Comparison of ENCODE assay signal across 16 cellular contexts in genomic region chr2:174338626-174339570, GRCh38. TPM values are rescaled to one million over a fixed set of nuclear protein-coding genes. Genes with fewer than 3 reads are reported as not detected.
DNase-seq lines count a peak whose midpoint lies in the region; ATAC-seq and TF ChIP-seq lines count a peak whose summit lies in the region.
"Had no signal": no experiment of that assay in that cellular context is flagged by ENCODE, and none has a peak within 500 bp of the region (broad histone marks: within the 10 kb centered on the region; RNA-seq: fewer than 3 reads in every experiment).

No MANE protein-coding gene starts in this region.

- no peaks in the 10 kb centered on the region for H3K9me3 ChIP-seq in HUES48 (ENCODE audit: control insufficient read depth, insufficient read depth, low read length)
- H3K9me3 ChIP-seq in neural cell (ENCODE audit: low read length) = no peaks in the 10 kb centered on the region

- H3K36me3 Mint-ChIP-seq in activated CD4-positive, alpha-beta memory T cell treated with anti-CD3 and anti-CD28 coated beads, Interleukin-2, amount 10 ng/mL, durations not matched to agents 7 days and 5 days (ENCODE audit: low read depth) = peaks cover 10% of the 10 kb centered on the region

- H3K36me3 ChIP-seq in HUES48 (ENCODE audit: control insufficient read depth, insufficient read depth, low read length) (no peaks in the 10 kb centered on the region), neural cell (ENCODE audit: insufficient read depth, low read length) (no peaks in the 10 kb centered on the region)

- H3K27ac Mint-ChIP-seq in activated CD4-positive, alpha-beta memory T cell treated with anti-CD3 and anti-CD28 coated beads, Interleukin-2, amount 10 ng/mL, durations not matched to agents 7 days and 5 days = peak overlapping the region; percentile 26

- ATAC-seq in GM21367 (IDR thresholded peaks at IDR 0.05; ENCODE audit: unreplicated experiment) = no peak
- ATAC-seq in GM21526 (IDR thresholded peaks at IDR 0.05; ENCODE audit: low FRiP score, unreplicated experiment) = no peak
- ATAC-seq in GM18519 (IDR thresholded peaks at IDR 0.05; ENCODE audit: low FRiP score, unreplicated experiment) = no peak

- no peak for TF ChIP-seq RAD21 in neural cell (conservative IDR thresholded peaks at IDR 0.05)

- peak overlapping the region; percentile 46; the same call in 1 of the 2 replicates for H3K4me3 ChIP-seq in HUES48 (ENCODE audit: low read depth, low read length)
- peak overlapping the region; percentile 67 for H3K4me3 ChIP-seq in neural cell (ENCODE audit: low read length)
- H3K4me3 ChIP-seq: GM23248 had no signal

- peaks cover 38% of the 10 kb centered on the region for H3K79me2 ChIP-seq in neural cell (replicated peaks; ENCODE audit: insufficient read depth, low read length)

- peaks cover 100% of the 10 kb centered on the region for H3K27me3 ChIP-seq in HUES48 (ENCODE audit: control insufficient read depth, insufficient read depth, low read length)
- H3K27me3 ChIP-seq in neural cell (ENCODE audit: insufficient read depth, low read depth, low read length) = peaks cover 97% of the 10 kb centered on the region

- CTCF ChIA-PET in activated CD4-positive, alpha-beta memory T cell treated with anti-CD3 and anti-CD28 coated beads, Interleukin-2, amount 10 ng/mL, durations not matched to agents 7 days and 5 days (lab: Charles Lee) = no interaction called here

- no peak overlapping the region for H2AFZ ChIP-seq in neural cell (ENCODE audit: low read depth, low read length)
- H2AFZ ChIP-seq: GM23248 had no signal

- no peak for TF ChIP-seq CTCF in neural cell (IDR thresholded peaks at IDR 0.05; ENCODE audit: poor library complexity, severe bottlenecking)

- H3K9me2 ChIP-seq in neural cell (ENCODE audit: insufficient read depth, low read length) = no peaks in the 10 kb centered on the region

- H4K20me1 ChIP-seq in neural cell (ENCODE audit: insufficient read depth) = no peaks in the 10 kb centered on the region

- H3K4me3 Mint-ChIP-seq in activated CD4-positive, alpha-beta memory T cell treated with anti-CD3 and anti-CD28 coated beads, Interleukin-2, amount 10 ng/mL, durations not matched to agents 7 days and 5 days = no peak overlapping the region

- H3K27ac ChIP-seq in HUES48 (ENCODE audit: low read depth, low read length) = no peak overlapping the region
- H3K27ac ChIP-seq in neural cell (ENCODE audit: low read length) = no peak overlapping the region
- H3K27ac ChIP-seq: GM23248, HL-60 had no signal

- peaks cover 70% of the 10 kb centered on the region for H3K27me3 Mint-ChIP-seq in activated CD4-positive, alpha-beta memory T cell treated with anti-CD3 and anti-CD28 coated beads, Interleukin-2, amount 10 ng/mL, durations not matched to agents 7 days and 5 days

- H3K4me2 ChIP-seq in neural cell (ENCODE audit: low read length) = no peak overlapping the region

- no peak overlapping the region for H3K9ac ChIP-seq in HUES48 (ENCODE audit: low read depth, low read length)
- no peak overlapping the region for H3K9ac ChIP-seq in neural cell (ENCODE audit: low read length)
- H3K9ac ChIP-seq: GM23248 had no signal

- no peak for TF ChIP-seq EP300 in neural cell (conservative IDR thresholded peaks at IDR 0.05; ENCODE audit: poor library complexity, severe bottlenecking)

- H3F3A ChIP-seq in neural cell (ENCODE audit: insufficient read depth, low read length, poor library complexity, severe bottlenecking) = peaks cover 3% of the 10 kb centered on the region

- DNase-seq in NCI-H82 (lab: John Stamatoyannopoulos, UW) (peak; percentile 28), NCI-H82 treated with DMSO at 0.1 percent for 48 hours (lab: John Stamatoyannopoulos, UW; ENCODE audit: unreplicated experiment) (no peak)
- no peak for DNase-seq in activated CD4-positive, alpha-beta memory T cell treated with anti-CD3 and anti-CD28 coated beads, Interleukin-2, amount 10 ng/mL, durations not matched to agents 7 days and 5 days
- DNase-seq: anterior cingulate cortex; GM23248; SIG-M5; stimulated activated CD4-positive, alpha-beta T cell treated with anti-CD3 and anti-CD28 coated beads, Interleukin-2, amount 100 ng/mL, for 24 hours had no signal

- peaks cover 47% of the 10 kb centered on the region for H3K4me1 Mint-ChIP-seq in activated CD4-positive, alpha-beta memory T cell treated with anti-CD3 and anti-CD28 coated beads, Interleukin-2, amount 10 ng/mL, durations not matched to agents 7 days and 5 days

- H3K4me1 ChIP-seq in HUES48 (ENCODE audit: control insufficient read depth, insufficient read depth, low read length) = peaks cover 66% of the 10 kb centered on the region

- POLR2A ChIA-PET in activated CD4-positive, alpha-beta memory T cell treated with anti-CD3 and anti-CD28 coated beads, Interleukin-2, amount 10 ng/mL, durations not matched to agents 7 days and 5 days (lab: Charles Lee) = no interaction called here

- no peaks in the 10 kb centered on the region for H3K9me3 Mint-ChIP-seq in activated CD4-positive, alpha-beta memory T cell treated with anti-CD3 and anti-CD28 coated beads, Interleukin-2, amount 10 ng/mL, durations not matched to agents 7 days and 5 days

TF ChIP-seq in neural cell, 6 proteins besides CTCF, POLR2A, EP300 and RAD21:
- no peak for TF ChIP-seq SMC3 (conservative IDR thresholded peaks at IDR 0.05; ENCODE audit: poor library complexity)
- no peak for TF ChIP-seq REST (IDR thresholded peaks at IDR 0.05; ENCODE audit: borderline replicate concordance)
- TF ChIP-seq POLR2AphosphoS5 (IDR thresholded peaks at IDR 0.05) = peak; percentile 34

RNA-seq across cellular contexts. Expression of gene SP9, which starts 4.1 kb away (rescaled TPM):
- not detected for total RNA-seq in activated CD4-positive, alpha-beta memory T cell treated with anti-CD3 and anti-CD28 coated beads, Interleukin-2, amount 10 ng/mL, durations not matched to agents 7 days and 5 days
- polyA plus RNA-seq in neural cell = 1.6 and 2.5 TPM in 2 replicates
- polyA minus RNA-seq in neural cell = 3.7 and 4.1 TPM in 2 replicates
- total RNA-seq: GM23248, MCF 10A, mesenteric fat pad, pulmonary artery endothelial cell had no signal
- polyA plus RNA-seq: GM23248 had no signal

RNA-seq across cellular contexts. Expression of gene SCRN3, which starts 56.6 kb away (rescaled TPM):
- 10 to 100 TPM; 15.3 to 18.4 TPM for total RNA-seq in activated CD4-positive, alpha-beta memory T cell treated with anti-CD3 and anti-CD28 coated beads, Interleukin-2, amount 10 ng/mL, durations not matched to agents 7 days and 5 days
- 56.7 and 57.1 TPM in 2 replicates for polyA plus RNA-seq in neural cell
- polyA minus RNA-seq in neural cell = 55.3 and 63.7 TPM in 2 replicates
